ENCODE assay signal across 8 cellular contexts in the genomic region with DNA sequence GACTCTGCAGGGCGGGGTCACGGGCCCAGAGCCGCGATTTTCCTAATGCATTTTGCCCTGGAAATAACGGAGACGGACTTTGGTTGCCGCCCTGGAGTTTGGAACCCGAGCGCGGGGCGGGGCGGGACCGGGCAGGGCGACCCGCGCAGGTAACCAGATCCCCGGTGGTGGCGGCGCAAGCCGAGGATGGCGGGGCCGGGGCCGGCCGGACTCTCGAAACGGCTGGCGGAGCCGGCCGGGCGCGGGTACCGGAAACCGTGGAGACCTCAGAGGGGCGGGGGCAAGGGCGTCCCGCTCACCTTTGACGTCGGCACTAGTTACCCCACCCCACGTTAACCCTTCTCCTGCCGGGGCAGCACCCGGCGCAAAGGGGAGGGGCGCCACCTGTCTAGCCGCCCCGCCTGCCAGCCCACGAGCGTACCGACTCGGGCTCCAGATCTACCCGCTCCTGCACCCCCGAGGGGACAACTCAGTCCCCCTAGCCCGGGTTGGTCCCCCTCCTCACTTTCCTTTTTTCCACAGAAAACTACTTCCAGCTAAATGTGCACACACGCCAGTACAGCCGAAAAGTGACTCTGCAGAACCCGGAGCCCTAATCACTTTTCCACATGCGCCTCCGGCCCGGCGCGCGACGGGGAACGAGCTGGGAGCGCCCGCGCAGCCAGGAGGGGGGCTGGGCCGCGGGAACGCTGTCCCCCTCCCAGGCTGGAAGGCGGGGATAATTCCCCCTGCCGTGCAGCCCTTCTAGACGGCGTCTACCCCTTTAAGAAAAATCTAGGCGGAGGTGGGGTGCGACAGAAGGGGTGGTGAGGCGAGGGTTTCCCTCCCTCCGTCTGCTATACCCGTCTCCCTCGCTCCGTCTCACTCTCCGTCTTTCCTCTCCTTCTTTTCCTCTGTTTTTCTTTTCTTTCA. TPM values are rescaled to one million over a fixed set of nuclear protein-coding genes. Genes with fewer than 3 reads are reported as not detected.
A peak's percentile ranks its signal among the peaks of the same experiment; 100 is the strongest.
DNase-seq lines count a peak whose midpoint lies in the region; ATAC-seq and TF ChIP-seq lines count a peak whose summit lies in the region.

No MANE protein-coding gene starts in this region.

- no peak for TF ChIP-seq POLR2A in spleen (IDR thresholded peaks at IDR 0.05)

- no peak overlapping the region for H3K27ac Mint-ChIP-seq in immature natural killer cell

- no peak for ATAC-seq in HG03159 (IDR thresholded peaks at IDR 0.05; ENCODE audit: unreplicated experiment)
- ATAC-seq in HG03039 (IDR thresholded peaks at IDR 0.05; ENCODE audit: unreplicated experiment), result no peak

- H3K36me3 ChIP-seq in spleen, result no peaks in the 10 kb centered on the region

- peaks cover 37 to 78% (median 66%) of the 10 kb centered on the region in 6 donors for H3K4me1 ChIP-seq in spleen

- peak overlapping the region in 4 of 8 donors; percentile 44 to 70 (median 58) for H3K27ac ChIP-seq in spleen

- intact Hi-C loops in spleen (cut with DNase I; ENCODE audit: low total_unique reads), result no loop called here

- DNase-seq in DMS53 (lab: John Stamatoyannopoulos, UW), result peak; percentile 83
- peak; percentile 39 for DNase-seq in NCI-H1694 (lab: John Stamatoyannopoulos, UW)
- DNase-seq in astrocyte of the hippocampus (ENCODE audit: low read depth, low spot score), result peak; percentile 46
- no peak for DNase-seq in immature natural killer cell
- peak; percentile 70 for DNase-seq in spleen
- DNase-seq in GM19238 (ENCODE audit: insufficient read length, low spot score), result no peak

- peaks cover 0 to 6% (median under 1%) of the 10 kb centered on the region in 6 donors for H3K9me3 Mint-ChIP-seq in immature natural killer cell

- H3K27me3 Mint-ChIP-seq in immature natural killer cell (ENCODE audit: low read depth in 3 of 3), result peaks cover 23 to 29% (median 25%) of the 10 kb centered on the region in 3 donors

- H3K4me3 ChIP-seq in spleen, result peak overlapping the region; percentile 25 to 67 (median 38)

- WGBS in spleen, 5 donors, result 1 to 3% (median 2%) methylated on average over 43 to 81 of the region's 81 CpGs

- H3K27me3 ChIP-seq in spleen (replicated peaks in 1 of 7), result peaks cover 11 to 96% (median 71%) of the 10 kb centered on the region in 7 donors

- TF ChIP-seq CTCF in spleen (IDR thresholded peaks at IDR 0.05 in 8 of 11, conservative IDR thresholded peaks at IDR 0.05 in 3 of 11), result no peak

- peaks cover 0 to 4% (median 4%) of the 10 kb centered on the region in 3 donors for H3K36me3 Mint-ChIP-seq in immature natural killer cell

- H3K9me3 ChIP-seq in spleen, result no peaks in the 10 kb centered on the region

- H3K4me3 Mint-ChIP-seq in immature natural killer cell, result peak overlapping the region; percentile 55 to 76 (median 69)

- H3K4me1 Mint-ChIP-seq in immature natural killer cell, result peaks cover 32 to 41% of the 10 kb centered on the region in 2 donors

RNA-seq across cellular contexts. Expression of a gene that starts 2.7 kb away (rescaled TPM):
- polyA plus RNA-seq in immature natural killer cell, result not detected
- total RNA-seq in spleen, result 10 to 100 TPM in 3 of 7 donors, 1 to 10 TPM in 4; 2.3 to 11.4 (median 6.7) TPM
- polyA plus RNA-seq in spleen, result 1 to 10 TPM in 2 of 3 donors, under 1 TPM in 1; 0.87 to 2.1 (median 1.5) TPM

Comparison
In these comparisons a context has a peak if more than half of its experiments do, and no peak if none do; other contexts are left out.
1. DNase-seq: peak in DMS53 (single experiment), NCI-H1694 (single experiment), astrocyte of the hippocampus (single experiment) and spleen (single experiment); none in immature natural killer cell (0 of 3) and GM19238 (single experiment).